In the genomic region with DNA sequence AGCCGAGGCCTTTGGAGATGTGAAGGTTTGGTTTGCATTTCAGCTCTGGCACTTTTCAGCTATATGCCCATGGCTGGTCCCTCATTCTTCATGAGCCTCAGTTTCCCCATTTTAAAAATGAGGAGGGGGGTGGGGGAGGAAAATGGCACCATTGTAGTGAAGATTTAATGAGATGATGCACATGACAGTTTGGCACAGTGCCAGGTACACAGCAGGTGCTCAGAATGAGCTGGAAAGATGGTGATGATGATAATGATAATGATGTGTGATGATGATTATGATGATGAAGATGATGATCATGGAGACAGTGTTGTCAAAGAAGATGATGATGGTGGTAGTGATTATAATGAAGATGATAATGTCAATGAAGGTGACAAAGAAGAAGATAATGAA, we compare ENCODE assay signal across 1 cellular context.
TF ChIP-seq lines count a peak whose summit lies in the region.

No MANE protein-coding gene starts in this region.

TF ChIP-seq in GM23338, 12 proteins besides CTCF, POLR2A, EP300 and RAD21 (continued from another document):
- TF ChIP-seq REST (IDR thresholded peaks at IDR 0.05; ENCODE audit: unreplicated experiment) (no peak), ZNF114 (CRISPR knock-in tag; IDR thresholded peaks at IDR 0.05) (no peak), EZH2phosphoT487 (IDR thresholded peaks at IDR 0.05; ENCODE audit: unreplicated experiment) (no peak)
